In the genomic region with DNA sequence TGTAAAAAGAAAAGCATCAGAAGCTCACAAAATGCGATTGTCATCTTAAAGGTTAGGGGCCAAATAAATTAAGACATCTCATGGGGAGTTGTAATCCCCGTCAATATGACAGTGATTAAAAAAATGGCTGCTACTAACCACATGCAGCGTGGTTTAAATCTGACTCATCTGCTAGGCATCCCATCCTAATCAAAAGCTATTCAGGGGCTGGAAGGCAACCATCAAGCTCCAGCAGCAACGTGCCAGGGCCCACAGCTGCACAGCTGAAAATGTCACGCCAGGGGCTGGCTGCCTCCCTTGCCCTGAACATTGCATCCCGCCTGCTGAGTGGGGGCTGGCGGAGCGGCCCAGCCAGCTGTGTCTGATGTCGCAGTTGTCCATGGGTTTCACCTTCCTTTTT, we compare ENCODE assay signal across 9 cellular contexts.
DNase-seq lines count a peak whose midpoint lies in the region; ATAC-seq and TF ChIP-seq lines count a peak whose summit lies in the region.
"Had no signal": no experiment of that assay in that cellular context is flagged by ENCODE, and none has a peak within 500 bp of the region (broad histone marks: within the 10 kb centered on the region; RNA-seq: fewer than 3 reads in every experiment).

No MANE protein-coding gene starts in this region.

- no peaks in the 10 kb centered on the region for H4K20me1 ChIP-seq in osteoblast (ENCODE audit: insufficient read depth, low read length)

- H3K4me3 ChIP-seq in gastroesophageal sphincter, result no peak overlapping the region
- H3K4me3 ChIP-seq in osteoblast (ENCODE audit: insufficient read depth, low read length), result no peak overlapping the region
- H3K4me3 ChIP-seq: esophagus squamous epithelium had no signal

- 21 to 29% methylated on average over 3 to 9 of the region's 9 CpGs for WGBS in gastroesophageal sphincter (ENCODE audit: low coverage in 1 of 2), 2 donors

- no peaks in the 10 kb centered on the region for H3K36me3 Mint-ChIP-seq in progenitor cell of endocrine pancreas (ENCODE audit: insufficient read depth)

- no peak for TF ChIP-seq EP300 in gastroesophageal sphincter (IDR thresholded peaks at IDR 0.05)

- in situ Hi-C loops in SK-MEL-5 (cut with HindIII; ENCODE audit: low pct_unique_long_range_greater_than_20kb, low sequenced_read_pairs), result no loop called here

- TF ChIP-seq CTCF in gastroesophageal sphincter (IDR thresholded peaks at IDR 0.05), result no peak
- TF ChIP-seq CTCF in osteoblast (IDR thresholded peaks at IDR 0.05; ENCODE audit: extremely low read depth, low read depth, low read length), result no peak
- no peak for TF ChIP-seq CTCF in progenitor cell of endocrine pancreas (IDR thresholded peaks at IDR 0.05; ENCODE audit: unreplicated experiment)

- no peaks in the 10 kb centered on the region for H3K4me1 Mint-ChIP-seq in progenitor cell of endocrine pancreas (ENCODE audit: low read depth)

- no peak overlapping the region for H2AFZ ChIP-seq in osteoblast (ENCODE audit: low read length)

- no peaks in the 10 kb centered on the region for H3K79me2 ChIP-seq in osteoblast (ENCODE audit: insufficient read depth, low read length)

- H3K27me3 ChIP-seq in gastroesophageal sphincter (no peaks in the 10 kb centered on the region), osteoblast (ENCODE audit: insufficient read depth, low read length) (peaks cover 3% of the 10 kb centered on the region)
- H3K27me3 ChIP-seq: esophagus squamous epithelium had no signal

- H3K27ac ChIP-seq in gastroesophageal sphincter, result peak overlapping the region in 2 of 4 donors; percentile 46
- H3K27ac ChIP-seq in osteoblast (ENCODE audit: low read depth, low read length), result peak overlapping the region; percentile 97

- peak; percentile 75 for ATAC-seq in gastroesophageal sphincter

- no peaks in the 10 kb centered on the region for H3K9me3 ChIP-seq in gastroesophageal sphincter
- peaks cover 5% of the 10 kb centered on the region for H3K9me3 ChIP-seq in osteoblast (ENCODE audit: low read depth, low read length)
- H3K9me3 ChIP-seq: esophagus squamous epithelium had no signal

- peak overlapping the region; percentile 49 for H3K4me2 ChIP-seq in osteoblast (ENCODE audit: insufficient read depth, low read length)

- peaks cover 0 to 9% (median 0%) of the 10 kb centered on the region in 3 donors for H3K4me1 ChIP-seq in gastroesophageal sphincter
- peaks cover 30% of the 10 kb centered on the region for H3K4me1 ChIP-seq in osteoblast (ENCODE audit: insufficient read depth, low read length)
- H3K4me1 ChIP-seq: esophagus squamous epithelium had no signal

- H3K9me3 Mint-ChIP-seq in progenitor cell of endocrine pancreas (ENCODE audit: low read depth), result peaks cover 4% of the 10 kb centered on the region

- peaks cover 4% of the 10 kb centered on the region for H3K27me3 Mint-ChIP-seq in progenitor cell of endocrine pancreas

- H3K4me3 Mint-ChIP-seq in progenitor cell of endocrine pancreas (ENCODE audit: low read depth), result no peak overlapping the region

- no peak overlapping the region for H3K27ac Mint-ChIP-seq in progenitor cell of endocrine pancreas

- DNase-seq in EL (peak; percentile 99), SK-MEL-5 (ENCODE audit: low read depth, low spot score) (peak; percentile 47), osteoblast (ENCODE audit: insufficient read length, low spot score, missing footprints) (no peak), progenitor cell of endocrine pancreas (ENCODE audit: low spot score, unreplicated experiment) (no peak), GDM1 (lab: John Stamatoyannopoulos, UW) (no peak), NCI-H2107 (lab: John Stamatoyannopoulos, UW) (no peak)
- DNase-seq in activated CD4-positive, CD25-positive, alpha-beta regulatory T cell treated with anti-CD3 and anti-CD28 coated beads, Interleukin-2, amount 50 U/mL, for 72 hours, result no peak
- DNase-seq: esophagus squamous epithelium had no signal

- TF ChIP-seq POLR2A in gastroesophageal sphincter (IDR thresholded peaks at IDR 0.05), result no peak

- H3K36me3 ChIP-seq in gastroesophageal sphincter, result no peaks in the 10 kb centered on the region
- no peaks in the 10 kb centered on the region for H3K36me3 ChIP-seq in osteoblast (ENCODE audit: insufficient read depth, low read length)
- H3K36me3 ChIP-seq: esophagus squamous epithelium had no signal

Comparison
In these comparisons a context has a peak if more than half of its experiments do, and no peak if none do; other contexts are left out.
1. DNase-seq: peak in EL (single experiment) and SK-MEL-5 (single experiment); none in osteoblast (single experiment), progenitor cell of endocrine pancreas (single experiment), GDM1 (single experiment), NCI-H2107 (single experiment) and activated CD4-positive, CD25-positive, alpha-beta regulatory T cell treated with anti-CD3 and anti-CD28 coated beads, Interleukin-2, amount 50 U/mL, for 72 hours (single experiment).